ENCODE assay signal across 8 cellular contexts in the genomic region with DNA sequence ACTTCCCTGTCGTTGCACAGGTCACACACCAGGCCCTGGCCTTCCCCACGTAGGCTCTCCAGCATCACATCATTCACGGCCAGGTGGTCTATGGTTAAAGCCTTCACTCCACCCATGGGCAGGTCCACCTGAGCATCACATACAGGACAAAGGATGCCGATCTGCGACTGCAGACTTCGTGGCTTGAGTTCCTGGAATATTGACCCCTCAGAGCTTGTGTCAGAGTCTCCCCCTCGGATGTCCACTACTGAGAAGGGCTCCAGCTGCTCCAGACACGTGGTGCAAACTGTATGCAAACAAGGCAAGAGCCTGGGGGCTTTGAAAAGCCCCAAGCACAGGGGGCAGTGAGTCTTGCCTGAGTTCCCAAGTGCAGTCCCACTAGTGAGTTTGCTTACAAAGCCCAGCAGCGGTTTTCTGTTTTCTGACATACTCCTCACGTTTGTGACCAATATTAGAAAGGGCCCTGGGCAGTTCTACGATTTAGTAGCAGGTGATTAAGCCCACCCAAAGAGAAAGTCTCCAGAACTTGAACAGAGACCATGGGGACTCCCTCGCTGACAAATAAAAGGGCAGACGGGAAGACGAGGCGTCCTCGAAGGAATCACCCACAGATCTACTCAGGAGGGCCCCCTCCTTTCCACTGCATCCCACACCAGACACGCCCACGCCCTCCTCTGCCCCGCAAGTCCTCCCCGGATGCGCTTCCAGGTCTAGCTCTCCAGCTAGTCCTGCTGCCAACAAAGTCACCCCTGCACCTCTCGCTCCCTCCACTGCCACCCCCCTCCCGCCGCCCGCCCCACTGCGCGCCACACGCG. TPM values are rescaled to one million over a fixed set of nuclear protein-coding genes. Genes with fewer than 3 reads are reported as not detected.
A peak's percentile ranks its signal among the peaks of the same experiment; 100 is the strongest.
DNase-seq lines count a peak whose midpoint lies in the region; ATAC-seq and TF ChIP-seq lines count a peak whose summit lies in the region.

No MANE protein-coding gene starts in this region.

- TF ChIP-seq CTCF in heart left ventricle (IDR thresholded peaks at IDR 0.05) = no peak

- no peaks in the 10 kb centered on the region for H3K9me3 ChIP-seq in heart left ventricle

- H3K4me1 ChIP-seq in heart left ventricle (peaks cover 0 to 44% (median 19%) of the 10 kb centered on the region in 12 donors), rectal smooth muscle tissue (ENCODE audit: control insufficient read depth, insufficient read depth, low read length) (peaks cover 10% of the 10 kb centered on the region)

- TF ChIP-seq POLR2A in heart left ventricle (IDR thresholded peaks at IDR 0.05) = no peak

- peak overlapping the region; percentile 88 to 99 (median 94) for H3K27ac ChIP-seq in heart left ventricle
- H3K27ac ChIP-seq in rectal smooth muscle tissue (ENCODE audit: low read depth, low read length) = peak overlapping the region; percentile 71

- H3K4me3 ChIP-seq in heart left ventricle (peak overlapping the region; percentile 40 to 88 (median 75)), rectal smooth muscle tissue (ENCODE audit: low read length) (peak overlapping the region; percentile 91)

- CTCF ChIA-PET in activated CD8-positive, alpha-beta T cell treated with anti-CD3 and anti-CD28 coated beads, Interleukin-2, amount 10 ng/mL, durations not matched to agents 7 days and 5 days (lab: Charles Lee) = interaction anchor here (0.8 to 2.8 kb wide), 3 partner anchors 51 to 404 kb away, joined by 3 to 12 read pairs (median 3); no protein-coding TSS in a partner anchor

- ATAC-seq in HG03139 (IDR thresholded peaks at IDR 0.05; ENCODE audit: unreplicated experiment) (peak; percentile 14), heart left ventricle (peak; percentile 3 to 59 (median 34)), HG03280 (IDR thresholded peaks at IDR 0.05; ENCODE audit: unreplicated experiment) (no peak), HG03135 (IDR thresholded peaks at IDR 0.05; ENCODE audit: unreplicated experiment) (no peak), GM19452 (IDR thresholded peaks at IDR 0.05; ENCODE audit: unreplicated experiment) (no peak)
- no peak for ATAC-seq in activated CD8-positive, alpha-beta T cell treated with anti-CD3 and anti-CD28 coated beads, Interleukin-2, amount 10 ng/mL, durations not matched to agents 7 days and 5 days

- no peaks in the 10 kb centered on the region for H3K27me3 ChIP-seq in heart left ventricle
- H3K27me3 ChIP-seq in rectal smooth muscle tissue (ENCODE audit: control insufficient read depth, insufficient read depth, low read length) = no peaks in the 10 kb centered on the region

- H3K27me3 Mint-ChIP-seq in activated CD8-positive, alpha-beta T cell treated with anti-CD3 and anti-CD28 coated beads, Interleukin-2, amount 10 ng/mL, durations not matched to agents 7 days and 5 days (ENCODE audit: low read depth) = peaks cover 13% of the 10 kb centered on the region

- H3K4me1 Mint-ChIP-seq in activated CD8-positive, alpha-beta T cell treated with anti-CD3 and anti-CD28 coated beads, Interleukin-2, amount 10 ng/mL, durations not matched to agents 7 days and 5 days (ENCODE audit: low read depth) = peaks cover 6% of the 10 kb centered on the region

- peak overlapping the region; percentile 75 for H3K4me3 Mint-ChIP-seq in activated CD8-positive, alpha-beta T cell treated with anti-CD3 and anti-CD28 coated beads, Interleukin-2, amount 10 ng/mL, durations not matched to agents 7 days and 5 days

- peak overlapping the region; percentile 29 for H3K9ac ChIP-seq in rectal smooth muscle tissue (ENCODE audit: low read length)

- peak; percentile 80 for DNase-seq in ELR (ENCODE audit: low read depth)
- DNase-seq in activated CD8-positive, alpha-beta T cell treated with anti-CD3 and anti-CD28 coated beads, Interleukin-2, amount 10 ng/mL, durations not matched to agents 7 days and 5 days = no peak
- DNase-seq in heart left ventricle = no peak

- H3K36me3 ChIP-seq in heart left ventricle (peaks cover 0 to 13% (median 0%) of the 10 kb centered on the region in 9 donors), rectal smooth muscle tissue (ENCODE audit: control insufficient read depth, insufficient read depth, low read length) (no peaks in the 10 kb centered on the region)

- POLR2A ChIA-PET in activated CD8-positive, alpha-beta T cell treated with anti-CD3 and anti-CD28 coated beads, Interleukin-2, amount 10 ng/mL, durations not matched to agents 7 days and 5 days (lab: Charles Lee) = interaction anchor here (0.6 to 1.1 kb wide), 2 partner anchors 9 to 848 kb away, joined by 3 to 5 read pairs; no protein-coding TSS in a partner anchor

- H3K27ac Mint-ChIP-seq in activated CD8-positive, alpha-beta T cell treated with anti-CD3 and anti-CD28 coated beads, Interleukin-2, amount 10 ng/mL, durations not matched to agents 7 days and 5 days = peak overlapping the region; percentile 22

- intact Hi-C loops in heart left ventricle (cut with DNase I) = loop anchor here in 9 of 10 donors (2.0 to 10.0 kb wide), 10 partner anchors 46 to 246 kb away; partner anchors contain the start of gene MAN1A2 (in 5 of the 9)

- H3K36me3 Mint-ChIP-seq in activated CD8-positive, alpha-beta T cell treated with anti-CD3 and anti-CD28 coated beads, Interleukin-2, amount 10 ng/mL, durations not matched to agents 7 days and 5 days (ENCODE audit: low read depth) = no peaks in the 10 kb centered on the region

- 11 to 16% (median 12%) methylated on average over 28 to 29 of the region's 29 CpGs for WGBS in heart left ventricle, 4 donors

- H3K9me3 Mint-ChIP-seq in activated CD8-positive, alpha-beta T cell treated with anti-CD3 and anti-CD28 coated beads, Interleukin-2, amount 10 ng/mL, durations not matched to agents 7 days and 5 days (ENCODE audit: insufficient read depth) = no peaks in the 10 kb centered on the region

RNA-seq across cellular contexts. Expression of gene TRIM45, which starts 0.6 kb away (rescaled TPM):
- under 1 TPM; 0.44 to 0.87 TPM for total RNA-seq in activated CD8-positive, alpha-beta T cell treated with anti-CD3 and anti-CD28 coated beads, Interleukin-2, amount 10 ng/mL, durations not matched to agents 7 days and 5 days
- 10 to 100 TPM in 5 of 9 donors, 1 to 10 TPM in 4; 6.9 to 22.2 (median 12.7) TPM for total RNA-seq in heart left ventricle
- 1 to 10 TPM; 1.4 to 7.6 TPM for polyA plus RNA-seq in heart left ventricle

Comparison
In these comparisons a context has a peak if more than half of its experiments do, and no peak if none do; other contexts are left out.
1. ATAC-seq: peak in HG03139 (single experiment) and heart left ventricle (4 of 4); none in activated CD8-positive, alpha-beta T cell treated with anti-CD3 and anti-CD28 coated beads, Interleukin-2, amount 10 ng/mL, durations not matched to agents 7 days and 5 days (single experiment), HG03280 (single experiment), HG03135 (single experiment) and GM19452 (single experiment).
2. RNA of gene TRIM45, which starts 0.6 kb away (total RNA-seq): 6.9 to 22.2 TPM in heart left ventricle; 0.44 to 0.87 TPM in activated CD8-positive, alpha-beta T cell treated with anti-CD3 and anti-CD28 coated beads, Interleukin-2, amount 10 ng/mL, durations not matched to agents 7 days and 5 days; every median in the first group is over 4 times any median in the second.